ENCODE assay signal across 21 cellular contexts in genomic region chrX:132043977-132044376, GRCh38.
"Had no signal": no experiment of that assay in that cellular context is flagged by ENCODE, and none has a peak within 500 bp of the region (broad histone marks: within the 10 kb centered on the region; RNA-seq: fewer than 3 reads in every experiment).

No MANE protein-coding gene starts in this region.

- H3K4me1 ChIP-seq: esophagus muscularis mucosa, gastrocnemius medialis, heart right ventricle, right atrium auricular region, sigmoid colon, stomach, transverse colon had no signal

- H3K27ac ChIP-seq: epithelial cell of prostate, esophagus muscularis mucosa, gastrocnemius medialis, heart right ventricle, ovary, right atrium auricular region, sigmoid colon, skin epidermis, stomach, thoracic aorta, transverse colon had no signal

- ATAC-seq: gastrocnemius medialis; heart right ventricle; left lobe of liver; naive thymus-derived CD4-positive, alpha-beta T cell had no signal

- H3K27me3 ChIP-seq: esophagus muscularis mucosa, gastrocnemius medialis, ovary, right atrium auricular region, sigmoid colon, transverse colon had no signal

- H3K9me3 ChIP-seq: esophagus muscularis mucosa, gastrocnemius medialis, heart right ventricle, ovary, right atrium auricular region, sigmoid colon, stomach, thoracic aorta, transverse colon had no signal

- DNase-seq: effector memory CD4-positive, alpha-beta T cell; gastrocnemius medialis; heart right ventricle; hypothalamus; islet precursor cell; mammary epithelial cell; naive thymus-derived CD4-positive, alpha-beta T cell; nucleus accumbens; ovary; sigmoid colon; stimulated activated naive CD4-positive, alpha-beta T cell; stomach; substantia nigra; transverse colon had no signal

- H3K9me3 Mint-ChIP-seq: naive thymus-derived CD4-positive, alpha-beta T cell; neural crest cell had no signal

- H3K4me3 ChIP-seq: esophagus muscularis mucosa, gastrocnemius medialis, heart right ventricle, ovary, right atrium auricular region, sigmoid colon, skin epidermis, stomach, thoracic aorta, transverse colon had no signal

- H3K36me3 ChIP-seq: esophagus muscularis mucosa, gastrocnemius medialis, heart right ventricle, ovary, right atrium auricular region, sigmoid colon, stomach, thoracic aorta, transverse colon had no signal

- H3K4me3 Mint-ChIP-seq: naive thymus-derived CD4-positive, alpha-beta T cell; neural crest cell had no signal

- H3K27me3 Mint-ChIP-seq: naive thymus-derived CD4-positive, alpha-beta T cell had no signal
